8 cellular contexts compared by ENCODE assay signal in genomic region chr7:32941181-32941995, GRCh38. TPM values are rescaled to one million over a fixed set of nuclear protein-coding genes. Genes with fewer than 3 reads are reported as not detected.
A peak's percentile ranks its signal among the peaks of the same experiment; 100 is the strongest.
DNase-seq lines count a peak whose midpoint lies in the region; ATAC-seq and TF ChIP-seq lines count a peak whose summit lies in the region.

No MANE protein-coding gene starts in this region.

- H3K27me3 Mint-ChIP-seq in CD4-positive, alpha-beta T cell, result peaks cover 25% of the 10 kb centered on the region

- peaks cover 27% of the 10 kb centered on the region for H3K36me3 ChIP-seq in MG63
- H3K36me3 ChIP-seq in mucosa of rectum (ENCODE audit: control insufficient read depth in 2 of 2, insufficient read depth in 2 of 2, low read length in 2 of 2), result no peaks in the 10 kb centered on the region

- H3K4me1 ChIP-seq in mucosa of rectum (ENCODE audit: control insufficient read depth in 2 of 2, insufficient read depth in 2 of 2, low read length in 2 of 2), result peaks cover 17 to 23% of the 10 kb centered on the region in 2 donors

- no peak overlapping the region for H3K27ac Mint-ChIP-seq in CD4-positive, alpha-beta T cell

- H3K4me3 ChIP-seq in MG63 (peak overlapping the region; percentile 73), mucosa of rectum (ENCODE audit: low read length in 2 of 2) (peak overlapping the region; percentile 81 to 83)

- no peaks in the 10 kb centered on the region for H3K27me3 ChIP-seq in CD4-positive, alpha-beta T cell (ENCODE audit: control insufficient read depth, insufficient read depth, low read length)
- H3K27me3 ChIP-seq in MG63, result no peaks in the 10 kb centered on the region
- no peaks in the 10 kb centered on the region for H3K27me3 ChIP-seq in mucosa of rectum (ENCODE audit: control insufficient read depth in 2 of 2, insufficient read depth in 2 of 2, low read length in 2 of 2)

- H3K27ac ChIP-seq in CD4-positive, alpha-beta T cell (ENCODE audit: low read depth, low read length), result no peak overlapping the region
- H3K27ac ChIP-seq in caudate nucleus (ENCODE audit: low read depth, low read length) (peak overlapping the region; percentile 90), mucosa of rectum (ENCODE audit: low read depth in 2 of 2, low read length in 2 of 2) (peak overlapping the region; percentile 83 to 89)

- peak overlapping the region; percentile 74 to 84 for H3K9ac ChIP-seq in mucosa of rectum (ENCODE audit: low read depth in 1 of 2, low read length in 2 of 2)

- no peaks in the 10 kb centered on the region for H3K36me3 Mint-ChIP-seq in CD4-positive, alpha-beta T cell (ENCODE audit: low read depth)

- no peak for DNase-seq in CD4-positive, alpha-beta T cell
- DNase-seq in MG63 (no peak), caudate nucleus (lab: John Stamatoyannopoulos, UW) (peak in 1 of 61 donors; percentile 22), CD1c-positive myeloid dendritic cell (ENCODE audit: extremely low spot score) (no peak), NCI-H2227 treated with DMSO at 0.1 percent for 48 hours (lab: John Stamatoyannopoulos, UW) (no peak), SW 1271 (lab: John Stamatoyannopoulos, UW) (no peak)
- no peak for DNase-seq in activated CD4-positive, alpha-beta T cell treated with anti-CD3 and anti-CD28 coated beads, Interleukin-2, amount 50 U/mL, for 4 hours

- H3K9me3 ChIP-seq in CD4-positive, alpha-beta T cell (ENCODE audit: control insufficient read depth, low read length), result no peaks in the 10 kb centered on the region
- H3K9me3 ChIP-seq in MG63 (peaks cover 4% of the 10 kb centered on the region; the same call in 1 of the 2 replicates), mucosa of rectum (ENCODE audit: control insufficient read depth in 2 of 2, low read length in 2 of 2) (no peaks in the 10 kb centered on the region)

- CTCF ChIA-PET in CD4-positive, alpha-beta T cell (lab: Charles Lee), result interaction anchor here (1.1 to 4.6 kb wide), 3 partner anchors 95 to 141 kb away, joined by 3 to 38 read pairs (median 5); no protein-coding TSS in a partner anchor

- TF ChIP-seq CTCF in CD4-positive, alpha-beta T cell (IDR thresholded peaks at IDR 0.05), result no peak

- H3K9me3 Mint-ChIP-seq in CD4-positive, alpha-beta T cell, result no peaks in the 10 kb centered on the region

- POLR2A ChIA-PET in CD4-positive, alpha-beta T cell (lab: Charles Lee), result interaction anchor here (2.9 kb wide), 1 partner anchor 50 kb away, joined by 55 read pairs; the partner anchor contains the start of gene KBTBD2

- ATAC-seq in CD4-positive, alpha-beta T cell (ENCODE audit: poor library complexity), result no peak

- H3K4me3 Mint-ChIP-seq in CD4-positive, alpha-beta T cell, result peak overlapping the region; percentile 84

- peaks cover 11% of the 10 kb centered on the region for H3K4me1 Mint-ChIP-seq in CD4-positive, alpha-beta T cell (ENCODE audit: low read depth)

- intact Hi-C loops in CD4-positive, alpha-beta T cell (cut with DNase I, micrococcal nuclease), result loop anchor here (1.0 to 10.0 kb wide), 9 partner anchors 34 to 449 kb away; partner anchors contain the start of genes LSM5 (in 1 of the 2) and RP9 (in 1 of the 2)

RNA-seq across cellular contexts. Expression of gene FKBP9, which starts 15.9 kb away (rescaled TPM):
- not detected for total RNA-seq in CD4-positive, alpha-beta T cell
- 170 TPM in 2 replicates for total RNA-seq in MG63 (2014; rRNA removed; shearing (Covaris generic); ENCODE audit: low replicate concordance)

RNA-seq across cellular contexts. Expression of gene KBTBD2, which starts 49.8 kb away (rescaled TPM):
- 10 to 100 TPM; 92.3 to 93.9 TPM for total RNA-seq in CD4-positive, alpha-beta T cell
- total RNA-seq in MG63 (2014; rRNA removed; shearing (Covaris generic); ENCODE audit: low replicate concordance), result 23.4 and 34.0 TPM in 2 replicates

Comparison
In these comparisons a context has a peak if more than half of its experiments do, and no peak if none do; other contexts are left out.
1. RNA of gene FKBP9, which starts 15.9 kb away (total RNA-seq): 170 TPM in MG63; not detected in CD4-positive, alpha-beta T cell; every median in the first group is over 100 times any median in the second.